ENCODE assay signal across 19 cellular contexts in the genomic region with DNA sequence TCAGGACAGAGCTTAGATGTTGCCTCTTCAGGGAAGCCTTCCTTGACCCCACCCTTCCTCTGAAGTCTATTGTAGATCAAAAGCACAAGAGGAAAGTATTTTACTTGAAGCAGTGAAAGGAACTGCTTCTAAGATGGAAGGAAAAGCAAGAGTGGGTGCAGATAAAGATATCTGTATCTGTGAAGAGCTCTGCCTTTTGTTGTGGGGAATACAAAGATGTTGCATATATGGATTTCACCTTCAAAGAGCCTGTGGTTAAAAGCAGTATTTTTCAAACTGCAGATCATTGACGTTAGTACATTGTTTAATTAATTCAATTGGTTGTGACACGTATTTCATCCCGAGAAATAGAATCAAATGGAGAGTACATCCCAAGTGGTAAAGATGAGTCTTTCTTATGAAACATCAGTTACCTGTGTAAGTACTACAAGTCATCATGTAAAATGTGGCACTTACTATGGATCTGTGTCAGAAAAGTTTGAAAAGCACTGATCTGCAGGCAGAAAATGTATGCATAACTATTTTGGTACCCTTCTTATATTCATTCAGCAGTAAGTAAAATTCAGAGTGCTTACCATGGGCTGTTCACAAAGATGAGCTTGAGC. TPM values are rescaled to one million over a fixed set of nuclear protein-coding genes. Genes with fewer than 3 reads are reported as not detected.
DNase-seq lines count a peak whose midpoint lies in the region; ATAC-seq, FAIRE-seq and TF ChIP-seq lines count a peak whose summit lies in the region.
"Had no signal": no experiment of that assay in that cellular context is flagged by ENCODE, and none has a peak within 500 bp of the region (broad histone marks: within the 10 kb centered on the region; RNA-seq: fewer than 3 reads in every experiment).

No MANE protein-coding gene starts in this region.

- peaks cover 7 to 16% of the 10 kb centered on the region in 2 donors for H3K36me3 Mint-ChIP-seq in activated T-cell treated with anti-CD3 and anti-CD28 coated beads, Interleukin-2, amount 50 U/mL, for 72 hours (ENCODE audit: insufficient read depth in 2 of 2)
- H3K36me3 Mint-ChIP-seq in activated T-cell treated with anti-CD3 and anti-CD28 coated beads, Interleukin-2, amount 50 U/mL, for 4 hours (ENCODE audit: insufficient read depth): peaks cover 58% of the 10 kb centered on the region
- H3K36me3 Mint-ChIP-seq in CD8-positive, alpha-beta T cell: peaks cover 70% of the 10 kb centered on the region

- FAIRE-seq in keratinocyte (lab: Jason Lieb, UNC): peak; percentile 26
- FAIRE-seq: A204.1, H54 had no signal

- H3K9me3 ChIP-seq in CD8-positive, alpha-beta T cell (ENCODE audit: low read length): no peaks in the 10 kb centered on the region
- H3K9me3 ChIP-seq in keratinocyte (ENCODE audit: control insufficient read depth, low read depth, low read length) (no peaks in the 10 kb centered on the region), esophagus squamous epithelium (no peaks in the 10 kb centered on the region)
- H3K9me3 ChIP-seq: BE2C had no signal

- peaks cover 10% of the 10 kb centered on the region for H3K4me1 Mint-ChIP-seq in activated T-cell treated with anti-CD3 and anti-CD28 coated beads, Interleukin-2, amount 50 U/mL, for 72 hours (ENCODE audit: low read depth)
- peaks cover 19% of the 10 kb centered on the region for H3K4me1 Mint-ChIP-seq in activated T-cell treated with anti-CD3 and anti-CD28 coated beads, Interleukin-2, amount 50 U/mL, for 4 hours (ENCODE audit: low read depth)
- H3K4me1 Mint-ChIP-seq in CD8-positive, alpha-beta T cell (ENCODE audit: low read depth): peaks cover 14% of the 10 kb centered on the region

- CTCF ChIA-PET in CD8-positive, alpha-beta T cell (lab: Charles Lee): no interaction called here

- no peak for DNase-seq in activated T-cell treated with anti-CD3 and anti-CD28 coated beads, Interleukin-2, amount 50 U/mL, for 72 hours
- no peak for DNase-seq in activated T-cell treated with anti-CD3 and anti-CD28 coated beads, Interleukin-2, amount 50 U/mL, for 4 hours
- no peak for DNase-seq in CD8-positive, alpha-beta T cell
- DNase-seq in Jurkat, Clone E6-1 (ENCODE audit: low read depth, low spot score): peak; percentile 76
- no peak for DNase-seq in keratinocyte (ENCODE audit: low read depth, low spot score)
- no peak for DNase-seq in stimulated activated CD4-positive, alpha-beta T cell treated with anti-CD3 and anti-CD28 coated beads, Interleukin-1b, Interleukin-23, amount 100 ng/mL, for 48 hours
- DNase-seq in activated CD8-positive, alpha-beta memory T cell treated with anti-CD3 and anti-CD28 coated beads, Interleukin-2, amount 50 U/mL, for 48 hours: no peak
- no peak for DNase-seq in esophagus squamous epithelium (lab: John Stamatoyannopoulos, UW)
- DNase-seq: ACHN; BE2C; C1 segment of cervical spinal cord; CD4-positive, CD25-positive, alpha-beta regulatory T cell; DMS153; DMS79; GDM1; HCEC 1CT had no signal

- no peaks in the 10 kb centered on the region for H3K9me1 ChIP-seq in keratinocyte (ENCODE audit: control insufficient read depth, extremely low read depth, insufficient read depth, low read length)

- TF ChIP-seq POLR2A in esophagus squamous epithelium (IDR thresholded peaks at IDR 0.05): no peak

- H3K27ac ChIP-seq in CD8-positive, alpha-beta T cell (ENCODE audit: low read depth, low read length): no peak overlapping the region
- H3K27ac ChIP-seq in keratinocyte (ENCODE audit: control insufficient read depth, insufficient read depth, low read length) (no peak overlapping the region), esophagus squamous epithelium (no peak overlapping the region)

- no peaks in the 10 kb centered on the region for H3K9me3 Mint-ChIP-seq in activated T-cell treated with anti-CD3 and anti-CD28 coated beads, Interleukin-2, amount 50 U/mL, for 72 hours
- no peaks in the 10 kb centered on the region for H3K9me3 Mint-ChIP-seq in activated T-cell treated with anti-CD3 and anti-CD28 coated beads, Interleukin-2, amount 50 U/mL, for 4 hours
- H3K9me3 Mint-ChIP-seq in CD8-positive, alpha-beta T cell: no peaks in the 10 kb centered on the region
- H3K9me3 Mint-ChIP-seq: CD4-positive, CD25-positive, alpha-beta regulatory T cell; GM23338 had no signal

- H3K4me2 ChIP-seq in keratinocyte (ENCODE audit: control insufficient read depth, extremely low read depth, insufficient read depth, low read depth, low read length): no peak overlapping the region
- H3K4me2 ChIP-seq: GM23338 had no signal

- H3K4me1 ChIP-seq in CD8-positive, alpha-beta T cell (ENCODE audit: insufficient read depth, low read length): no peaks in the 10 kb centered on the region
- H3K4me1 ChIP-seq in keratinocyte (ENCODE audit: control insufficient read depth, extremely low read depth, insufficient read depth, low read length): no peaks in the 10 kb centered on the region
- H3K4me1 ChIP-seq in esophagus squamous epithelium: no peaks in the 10 kb centered on the region
- H3K4me1 ChIP-seq: BE2C had no signal

- no peak overlapping the region for H3K9ac ChIP-seq in keratinocyte (ENCODE audit: control insufficient read depth, extremely low read depth, insufficient read depth, low read length)

- no peak overlapping the region for H3K4me3 ChIP-seq in CD8-positive, alpha-beta T cell (ENCODE audit: low read depth, low read length)
- H3K4me3 ChIP-seq in Jurkat, Clone E6-1 (ENCODE audit: low read length): no peak overlapping the region
- H3K4me3 ChIP-seq in keratinocyte (ENCODE audit: control insufficient read depth in 2 of 3, extremely low read depth in 1 of 3, insufficient read depth in 2 of 3, low read depth in 1 of 3, low read length in 3 of 3) (no peak overlapping the region), esophagus squamous epithelium (no peak overlapping the region)
- H3K4me3 ChIP-seq: GM23338 had no signal

- 87 to 89% methylated on average over 3 of the region's 3 CpGs for WGBS in esophagus squamous epithelium, 2 donors

- intact Hi-C loops in CD8-positive, alpha-beta T cell (cut with DNase I, micrococcal nuclease): no loop called here
- intact Hi-C loops in esophagus squamous epithelium (cut with DNase I): no loop called here

- no peaks in the 10 kb centered on the region for H3K27me3 ChIP-seq in CD8-positive, alpha-beta T cell (ENCODE audit: insufficient read depth, low read length)
- H3K27me3 ChIP-seq in keratinocyte (ENCODE audit: control insufficient read depth, extremely low read depth, insufficient read depth, low read length) (no peaks in the 10 kb centered on the region), esophagus squamous epithelium (no peaks in the 10 kb centered on the region)
- H3K27me3 ChIP-seq: BE2C had no signal

- no peak for TF ChIP-seq CTCF in CD8-positive, alpha-beta T cell (IDR thresholded peaks at IDR 0.05)
- no peak for TF ChIP-seq CTCF in keratinocyte (optimal IDR thresholded peaks at IDR 0.05 in 1 of 3, IDR thresholded peaks at IDR 0.05 in 1 of 3, conservative IDR thresholded peaks at IDR 0.05 in 1 of 3; ENCODE audit: extremely low read depth in 1 of 3, insufficient read depth in 2 of 3, low read length in 3 of 3)
- TF ChIP-seq CTCF in esophagus squamous epithelium (IDR thresholded peaks at IDR 0.05): no peak

- no peaks in the 10 kb centered on the region for H3K79me2 ChIP-seq in keratinocyte (ENCODE audit: control insufficient read depth, insufficient read depth, low read length)

- peak overlapping the region; percentile 71 for H3K27ac Mint-ChIP-seq in activated T-cell treated with anti-CD3 and anti-CD28 coated beads, Interleukin-2, amount 50 U/mL, for 72 hours
- H3K27ac Mint-ChIP-seq in CD8-positive, alpha-beta T cell: peak overlapping the region; percentile 45
- H3K27ac Mint-ChIP-seq: GM23338 had no signal

- H3K27me3 Mint-ChIP-seq in activated T-cell treated with anti-CD3 and anti-CD28 coated beads, Interleukin-2, amount 50 U/mL, for 72 hours (ENCODE audit: low read depth): no peaks in the 10 kb centered on the region
- H3K27me3 Mint-ChIP-seq in activated T-cell treated with anti-CD3 and anti-CD28 coated beads, Interleukin-2, amount 50 U/mL, for 4 hours (ENCODE audit: low read depth): no peaks in the 10 kb centered on the region
- no peaks in the 10 kb centered on the region for H3K27me3 Mint-ChIP-seq in CD8-positive, alpha-beta T cell (ENCODE audit: low read depth)
- H3K27me3 Mint-ChIP-seq: CD4-positive, CD25-positive, alpha-beta regulatory T cell had no signal

- dilution Hi-C loops in keratinocyte (cut with MboI; ENCODE audit: extremely low pct_ligation_motif_present, low sequenced_read_pairs): no loop called here

- no peak for ATAC-seq in activated T-cell treated with anti-CD3 and anti-CD28 coated beads, Interleukin-2, amount 50 U/mL, for 72 hours (replicated peaks in 1 of 2)
- ATAC-seq in activated T-cell treated with anti-CD3 and anti-CD28 coated beads, Interleukin-2, amount 50 U/mL, for 4 hours: no peak
- no peak for ATAC-seq in CD8-positive, alpha-beta T cell
- ATAC-seq: GM23338 had no signal

- H3K36me3 ChIP-seq in CD8-positive, alpha-beta T cell (ENCODE audit: insufficient read depth, low read length): peaks cover 26% of the 10 kb centered on the region
- H3K36me3 ChIP-seq in keratinocyte (ENCODE audit: control insufficient read depth in 2 of 2, extremely low read depth in 1 of 2, insufficient read depth in 2 of 2, low read length in 2 of 2) (peaks cover 0 to 5% of the 10 kb centered on the region in 2 experiments), esophagus squamous epithelium (peaks cover 2 to 100% (median 4%) of the 10 kb centered on the region in 3 donors)
- H3K36me3 ChIP-seq: BE2C had no signal

- no peaks in the 10 kb centered on the region for H4K20me1 ChIP-seq in keratinocyte (ENCODE audit: control insufficient read depth, extremely low read depth, insufficient read depth, low read length)

- POLR2A ChIA-PET in CD8-positive, alpha-beta T cell (lab: Charles Lee): no interaction called here

- no peak overlapping the region for H3K4me3 Mint-ChIP-seq in activated T-cell treated with anti-CD3 and anti-CD28 coated beads, Interleukin-2, amount 50 U/mL, for 72 hours
- no peak overlapping the region for H3K4me3 Mint-ChIP-seq in activated T-cell treated with anti-CD3 and anti-CD28 coated beads, Interleukin-2, amount 50 U/mL, for 4 hours
- H3K4me3 Mint-ChIP-seq in CD8-positive, alpha-beta T cell: no peak overlapping the region
- H3K4me3 Mint-ChIP-seq: CD4-positive, CD25-positive, alpha-beta regulatory T cell; GM23338 had no signal

- no peak overlapping the region for H2AFZ ChIP-seq in keratinocyte (ENCODE audit: control insufficient read depth, low read length)
- H2AFZ ChIP-seq: GM23338 had no signal

RNA-seq across cellular contexts. Expression of a gene that starts 24.6 kb away (rescaled TPM):
- total RNA-seq in activated T-cell treated with anti-CD3 and anti-CD28 coated beads, Interleukin-2, amount 50 U/mL, for 72 hours: 10 to 100 TPM in 1 of 2 donors, 1 to 10 TPM in 1; 5.4 to 13.7 TPM
- total RNA-seq in activated T-cell treated with anti-CD3 and anti-CD28 coated beads, Interleukin-2, amount 50 U/mL, for 4 hours: 1 to 10 TPM; 1.3 to 2.9 (median 1.7) TPM
- under 1 TPM; 0.03 to 0.28 TPM for total RNA-seq in CD8-positive, alpha-beta T cell
- polyA plus RNA-seq in Jurkat, Clone E6-1 (2012; ENCODE audit: insufficient read depth, insufficient read length): 0.16 TPM
- 0.40 to 0.52 TPM (median 0.51 TPM) in 3 replicates for polyA plus RNA-seq in keratinocyte
- not detected for polyA plus RNA-seq in keratinocyte (2011; ENCODE audit: low read depth)
- 0.11 and 0.17 TPM in 2 replicates for polyA plus RNA-seq in keratinocyte (2011; cell fraction: cytosol; rRNA removed)
- polyA plus RNA-seq in keratinocyte (2011; cell fraction: nucleus; rRNA removed): 0.81 and 1.0 TPM in 2 replicates
- 0.20 and 0.55 TPM in 2 replicates for polyA plus RNA-seq in keratinocyte (2012; ENCODE audit: low replicate concordance)
- 0.22 to 0.66 TPM (median 0.36 TPM) in 3 replicates for polyA minus RNA-seq in keratinocyte
- polyA minus RNA-seq in keratinocyte (2011; cell fraction: cytosol; rRNA and poly(A)+ RNA removed): 2.5 TPM
- polyA minus RNA-seq in keratinocyte (2011; cell fraction: nucleus; rRNA and poly(A)+ RNA removed): 0.32 and 0.62 TPM in 2 replicates
- total RNA-seq in esophagus squamous epithelium: 1 to 10 TPM; 1.9 to 5.6 (median 3.6) TPM
